ENCODE assay signal across 21 cellular contexts in the genomic region with DNA sequence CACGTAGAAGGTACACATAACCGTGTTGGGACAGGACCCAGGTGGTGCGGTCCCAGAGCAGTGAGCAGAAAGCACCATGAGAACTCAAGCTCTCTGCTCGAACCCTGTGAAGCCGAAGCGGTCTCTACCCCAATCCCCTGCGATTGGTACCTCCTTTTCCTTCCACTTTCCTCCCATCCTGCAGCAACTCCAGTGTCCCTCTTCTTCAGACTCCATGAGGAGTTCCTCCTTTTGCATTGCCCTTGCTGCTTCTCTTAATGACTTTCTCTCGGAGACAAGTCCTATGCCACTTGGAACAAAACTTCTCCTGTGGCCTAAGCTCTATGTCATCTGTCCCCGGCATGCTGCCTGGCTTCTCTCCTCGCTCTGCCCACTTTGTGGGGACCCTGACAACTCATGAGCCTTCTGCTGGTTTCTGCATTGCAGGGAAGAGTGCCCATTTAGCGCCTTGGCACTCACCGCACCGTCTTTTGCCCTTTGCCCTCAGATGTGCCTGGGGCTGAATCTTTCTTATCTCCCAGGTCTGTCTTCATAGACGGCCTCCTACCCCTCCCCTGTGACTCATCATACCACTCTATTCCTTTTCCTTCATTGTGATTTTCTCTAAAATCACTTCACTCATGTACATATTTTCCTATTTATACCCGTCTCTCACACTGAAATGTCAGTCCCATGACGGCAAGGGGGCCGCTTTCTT. TPM values are rescaled to one million over a fixed set of nuclear protein-coding genes. Genes with fewer than 3 reads are reported as not detected.
DNase-seq lines count a peak whose midpoint lies in the region; ATAC-seq and TF ChIP-seq lines count a peak whose summit lies in the region.
"Had no signal": no experiment of that assay in that cellular context is flagged by ENCODE, and none has a peak within 500 bp of the region (broad histone marks: within the 10 kb centered on the region; RNA-seq: fewer than 3 reads in every experiment).

No MANE protein-coding gene starts in this region.

- H3K27ac Mint-ChIP-seq in activated naive CD4-positive, alpha-beta T cell treated with anti-CD3 and anti-CD28 coated beads, Interleukin-2, amount 50 U/mL, for 24 hours: peak overlapping the region; percentile 80
- peak overlapping the region; percentile 67 to 96 (median 77) for H3K27ac Mint-ChIP-seq in CD4-positive, alpha-beta memory T cell
- peak overlapping the region in 4 of 6 donors; percentile 38 to 66 (median 66) for H3K27ac Mint-ChIP-seq in immature natural killer cell
- peak overlapping the region in 9 of 10 donors; percentile 67 to 100 (median 84) for H3K27ac Mint-ChIP-seq in naive thymus-derived CD8-positive, alpha-beta T cell
- H3K27ac Mint-ChIP-seq: H9 had no signal

- no peaks in the 10 kb centered on the region for H3K27me3 ChIP-seq in CD4-positive, alpha-beta memory T cell (ENCODE audit: insufficient read depth, low read length)
- no peaks in the 10 kb centered on the region for H3K27me3 ChIP-seq in WERI-Rb-1 (ENCODE audit: insufficient read depth, low read depth, severe bottlenecking)

- peaks cover 96% of the 10 kb centered on the region for H3K4me1 ChIP-seq in CD4-positive, alpha-beta memory T cell (ENCODE audit: insufficient read depth, low read length)

- H3K4me3 ChIP-seq in CD4-positive, alpha-beta memory T cell (ENCODE audit: low read length in 2 of 2): no peak overlapping the region
- H3K4me3 ChIP-seq in WERI-Rb-1 (ENCODE audit: low read depth, low read length): no peak overlapping the region

- no peak overlapping the region for H3K27ac ChIP-seq in CD4-positive, alpha-beta memory T cell (ENCODE audit: low read depth, low read length)
- H3K27ac ChIP-seq in WERI-Rb-1: no peak overlapping the region
- H3K27ac ChIP-seq: KMS-11 had no signal

- H3K9me3 ChIP-seq in CD4-positive, alpha-beta memory T cell (ENCODE audit: control insufficient read depth in 1 of 2, low read length in 2 of 2): no peaks in the 10 kb centered on the region
- no peaks in the 10 kb centered on the region for H3K9me3 ChIP-seq in WERI-Rb-1 (ENCODE audit: severe bottlenecking)

- ATAC-seq in naive thymus-derived CD8-positive, alpha-beta T cell: no peak
- ATAC-seq in GM19397 (IDR thresholded peaks at IDR 0.05; ENCODE audit: unreplicated experiment): no peak

- POLR2A ChIA-PET in CD4-positive, alpha-beta memory T cell (lab: Charles Lee; ENCODE audit: partially characterized antibody): interaction anchor here (10.5 to 11.4 kb wide), 2 partner anchors 15 to 32 kb away, joined by 307 to 352 read pairs; a partner anchor contains a TSS
- POLR2A ChIA-PET in naive thymus-derived CD8-positive, alpha-beta T cell (lab: Charles Lee): interaction anchor here (1.4 to 6.8 kb wide), 3 partner anchors 11 to 31 kb away, joined by 3 to 44 read pairs (median 3); a partner anchor contains a TSS

- H3K4me1 Mint-ChIP-seq in activated naive CD4-positive, alpha-beta T cell treated with anti-CD3 and anti-CD28 coated beads, Interleukin-2, amount 50 U/mL, for 24 hours: peaks cover 99% of the 10 kb centered on the region
- peaks cover 75 to 100% (median 89%) of the 10 kb centered on the region in 4 donors for H3K4me1 Mint-ChIP-seq in CD4-positive, alpha-beta memory T cell
- peaks cover 63 to 70% of the 10 kb centered on the region in 2 donors for H3K4me1 Mint-ChIP-seq in immature natural killer cell
- peaks cover 52 to 93% (median 88%) of the 10 kb centered on the region in 4 donors for H3K4me1 Mint-ChIP-seq in naive thymus-derived CD8-positive, alpha-beta T cell

- intact Hi-C loops in CD4-positive, alpha-beta memory T cell (cut with micrococcal nuclease): no loop called here

- no peak for TF ChIP-seq CTCF in WERI-Rb-1 (IDR thresholded peaks at IDR 0.05; ENCODE audit: low read depth, low read length)

- H3K9me3 Mint-ChIP-seq in activated naive CD4-positive, alpha-beta T cell treated with anti-CD3 and anti-CD28 coated beads, Interleukin-2, amount 50 U/mL, for 24 hours: no peaks in the 10 kb centered on the region
- no peaks in the 10 kb centered on the region for H3K9me3 Mint-ChIP-seq in CD4-positive, alpha-beta memory T cell
- no peaks in the 10 kb centered on the region for H3K9me3 Mint-ChIP-seq in immature natural killer cell
- no peaks in the 10 kb centered on the region for H3K9me3 Mint-ChIP-seq in naive thymus-derived CD8-positive, alpha-beta T cell
- H3K9me3 Mint-ChIP-seq: H9 had no signal

- CTCF ChIA-PET in CD4-positive, alpha-beta memory T cell (lab: Charles Lee; ENCODE audit: partially characterized antibody): interaction anchor here (1.0 to 9.4 kb wide), 3 partner anchors 15 to 52 kb away, joined by 3 to 85 read pairs (median 10); no protein-coding TSS in a partner anchor

- H3K27me3 Mint-ChIP-seq in activated naive CD4-positive, alpha-beta T cell treated with anti-CD3 and anti-CD28 coated beads, Interleukin-2, amount 50 U/mL, for 24 hours: no peaks in the 10 kb centered on the region
- no peaks in the 10 kb centered on the region for H3K27me3 Mint-ChIP-seq in CD4-positive, alpha-beta memory T cell
- H3K27me3 Mint-ChIP-seq in immature natural killer cell (ENCODE audit: low read depth in 3 of 3): peaks cover 5 to 21% (median 11%) of the 10 kb centered on the region in 3 donors
- no peaks in the 10 kb centered on the region for H3K27me3 Mint-ChIP-seq in naive thymus-derived CD8-positive, alpha-beta T cell

- no peak for DNase-seq in activated naive CD4-positive, alpha-beta T cell (lab: John Stamatoyannopoulos, UW)
- no peak for DNase-seq in CD4-positive, alpha-beta memory T cell
- no peak for DNase-seq in immature natural killer cell
- DNase-seq in naive thymus-derived CD8-positive, alpha-beta T cell: no peak
- no peak for DNase-seq in NCI-H146 treated with DMSO at 0.1 percent for 48 hours (lab: John Stamatoyannopoulos, UW; ENCODE audit: unreplicated experiment)
- DNase-seq in WERI-Rb-1: no peak
- DNase-seq: C1 segment of cervical spinal cord, GF-D8, H9, NCI-H1417, NCI-H187 treated with DMSO at 0.1 percent for 48 hours, NCI-H226, NCI-H524, NCI-H82, OCI-M1, SHP77 treated with DMSO at 0.1 percent for 48 hours had no signal

- H3K36me3 ChIP-seq in CD4-positive, alpha-beta memory T cell (ENCODE audit: insufficient read depth, low read length): no peaks in the 10 kb centered on the region
- no peaks in the 10 kb centered on the region for H3K36me3 ChIP-seq in WERI-Rb-1

- peak overlapping the region; percentile 24 for H3K4me3 Mint-ChIP-seq in activated naive CD4-positive, alpha-beta T cell treated with anti-CD3 and anti-CD28 coated beads, Interleukin-2, amount 50 U/mL, for 24 hours
- H3K4me3 Mint-ChIP-seq in CD4-positive, alpha-beta memory T cell: peak overlapping the region in 7 of 8 donors; percentile 6 to 65 (median 25)
- no peak overlapping the region for H3K4me3 Mint-ChIP-seq in immature natural killer cell
- peak overlapping the region in 5 of 10 donors; percentile 2 to 83 (median 20) for H3K4me3 Mint-ChIP-seq in naive thymus-derived CD8-positive, alpha-beta T cell
- H3K4me3 Mint-ChIP-seq: H9 had no signal

- H3K36me3 Mint-ChIP-seq in activated naive CD4-positive, alpha-beta T cell treated with anti-CD3 and anti-CD28 coated beads, Interleukin-2, amount 50 U/mL, for 24 hours: peaks cover 2% of the 10 kb centered on the region
- peaks cover 28 to 35% of the 10 kb centered on the region in 2 donors for H3K36me3 Mint-ChIP-seq in CD4-positive, alpha-beta memory T cell
- H3K36me3 Mint-ChIP-seq in immature natural killer cell: no peaks in the 10 kb centered on the region
- H3K36me3 Mint-ChIP-seq in naive thymus-derived CD8-positive, alpha-beta T cell: peaks cover 0 to 7% (median 6%) of the 10 kb centered on the region in 3 donors

RNA-seq across cellular contexts. Expression of a gene that starts 9.2 kb away (rescaled TPM):
- 10 to 100 TPM; 46.8 to 49.0 TPM for total RNA-seq in CD4-positive, alpha-beta memory T cell
- 10 to 100 TPM in 1 of 2 donors, 1 to 10 TPM in 1; 7.8 to 12.1 TPM for polyA plus RNA-seq in CD4-positive, alpha-beta memory T cell
- polyA plus RNA-seq in immature natural killer cell: 1 to 10 TPM in 2 of 3 donors, under 1 TPM in 1; 0.59 to 8.4 (median 2.0) TPM
- 10 to 100 TPM; 28.0 to 29.9 TPM for total RNA-seq in naive thymus-derived CD8-positive, alpha-beta T cell
- 1 to 10 TPM; 5.5 to 6.2 (median 5.9) TPM for polyA plus RNA-seq in naive thymus-derived CD8-positive, alpha-beta T cell
- total RNA-seq: A673, H9, RPMI7951 had no signal

Comparison
In these comparisons a context has a peak if more than half of its experiments do, and no peak if none do; other contexts are left out.
1. H3K4me3 Mint-ChIP-seq: peak in activated naive CD4-positive, alpha-beta T cell treated with anti-CD3 and anti-CD28 coated beads, Interleukin-2, amount 50 U/mL, for 24 hours (single experiment) and CD4-positive, alpha-beta memory T cell (7 of 8); none in immature natural killer cell (0 of 5).
2. Peak in every context shown above with its lines, with median percentiles within 50 percentile points of each other: H3K27ac Mint-ChIP-seq.